Comparison of ENCODE assay signal across 22 cellular contexts in the genomic region with DNA sequence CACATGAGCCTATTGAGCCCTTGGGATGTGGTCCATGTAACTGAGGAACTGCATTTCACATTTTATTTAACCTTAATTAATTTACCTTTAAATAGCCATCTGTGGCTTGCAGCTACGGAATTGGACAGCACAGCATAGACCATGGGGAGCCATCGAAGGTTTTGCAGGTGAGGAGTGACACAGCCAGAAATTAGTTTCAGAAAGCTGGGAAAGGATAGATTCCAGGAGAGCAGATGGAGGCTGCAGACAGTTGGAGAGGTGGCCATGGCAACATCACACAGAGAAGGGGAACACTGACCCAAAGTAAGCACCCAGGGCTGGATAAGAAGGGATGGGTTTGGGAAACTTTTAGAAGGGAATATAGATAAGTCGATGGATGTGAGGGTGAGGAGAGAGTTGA.
DNase-seq lines count a peak whose midpoint lies in the region; ATAC-seq lines count a peak whose summit lies in the region.
"Had no signal": no experiment of that assay in that cellular context is flagged by ENCODE, and none has a peak within 500 bp of the region (broad histone marks: within the 10 kb centered on the region; RNA-seq: fewer than 3 reads in every experiment).

No MANE protein-coding gene starts in this region.

- intact Hi-C loops in cardiac septum (cut with DNase I) (no loop called here), right cardiac atrium (cut with DNase I) (no loop called here)

- no peaks in the 10 kb centered on the region for H3K4me1 ChIP-seq in right cardiac atrium (ENCODE audit: control insufficient read depth, insufficient read depth, low read length)
- H3K4me1 ChIP-seq: A549; BE2C; BLaER1 treated with 17β-estradiol and CSF1 and Interleukin-3, amounts not matched to agents 10 nM and 100 nM; HAP-1 had no signal

- H3K4me1 Mint-ChIP-seq in T-cell = no peaks in the 10 kb centered on the region
- H3K4me1 Mint-ChIP-seq: CD4-positive, alpha-beta memory T cell had no signal

- no peaks in the 10 kb centered on the region for H3K9me3 ChIP-seq in right cardiac atrium (ENCODE audit: control insufficient read depth, low read length)
- H3K9me3 ChIP-seq: BE2C, HAP-1 had no signal

- 86% methylated on average over 3 of the region's 3 CpGs for WGBS in right cardiac atrium

- peak; percentile 35 for DNase-seq in cardiac septum (ENCODE audit: low spot score)
- no peak for DNase-seq in right cardiac atrium
- peak; percentile 55 for DNase-seq in cerebellum (ENCODE audit: low spot score)
- peak; percentile 11 for DNase-seq in mesenteric fat pad (ENCODE audit: low spot score)
- no peak for DNase-seq in activated T-cell treated with anti-CD3 and anti-CD28 coated beads, Interleukin-2, amount 50 U/mL, for 48 hours
- DNase-seq in T-cell = no peak
- DNase-seq: 8988T; ACHN; AML-193; BE2C; Calu3; CD4-positive, alpha-beta memory T cell; COR-L47; DMS79; EL; GF-D8; GOT3; HFFc6 had no signal

- H3K4me3 Mint-ChIP-seq in T-cell = no peak overlapping the region
- H3K4me3 Mint-ChIP-seq: CD4-positive, alpha-beta memory T cell; HFFc6 had no signal

- H3K27me3 Mint-ChIP-seq in T-cell = peaks cover 16 to 20% of the 10 kb centered on the region in 2 donors

- H3K27ac ChIP-seq in right cardiac atrium (ENCODE audit: low read length) = no peak overlapping the region
- H3K27ac ChIP-seq: A549; BLaER1 treated with 17β-estradiol and CSF1 and Interleukin-3, amounts not matched to agents 10 nM and 100 nM had no signal

- H3K27me3 ChIP-seq in right cardiac atrium (ENCODE audit: control insufficient read depth, insufficient read depth) = no peaks in the 10 kb centered on the region
- H3K27me3 ChIP-seq: BE2C; BLaER1 treated with 17β-estradiol and CSF1 and Interleukin-3, amounts not matched to agents 10 nM and 100 nM had no signal

- no peak overlapping the region for H3K27ac Mint-ChIP-seq in T-cell
- H3K27ac Mint-ChIP-seq: CD4-positive, alpha-beta memory T cell; HFFc6 had no signal

- H3K36me3 Mint-ChIP-seq in T-cell = no peaks in the 10 kb centered on the region
- H3K36me3 Mint-ChIP-seq: CD4-positive, alpha-beta memory T cell had no signal

- H3K4me3 ChIP-seq in right cardiac atrium (ENCODE audit: low read length) = no peak overlapping the region
- H3K4me3 ChIP-seq: A549; BLaER1 treated with 17β-estradiol and CSF1 and Interleukin-3, amounts not matched to agents 10 nM and 100 nM; HAP-1 had no signal

- no peak for ATAC-seq in right cardiac atrium
- ATAC-seq in GM18873 (IDR thresholded peaks at IDR 0.05; ENCODE audit: low FRiP score, unreplicated experiment) = no peak
- no peak for ATAC-seq in T-cell (replicated peaks in 1 of 4)
- ATAC-seq: A549 had no signal

- peaks cover 0 to 4% (median 0%) of the 10 kb centered on the region in 3 donors for H3K9me3 Mint-ChIP-seq in T-cell
- H3K9me3 Mint-ChIP-seq: HFFc6 had no signal

- POLR2A ChIA-PET in T-cell (lab: Charles Lee) = no interaction called here

- CTCF ChIA-PET in T-cell (lab: Charles Lee) = interaction anchor here in 1 of 2 donors (0.5 kb wide), 1 partner anchor 1122 kb away, joined by 3 read pairs; no protein-coding TSS in a partner anchor

Comparison
In these comparisons a context has a peak if more than half of its experiments do, and no peak if none do; other contexts are left out.
1. DNase-seq: peak in cardiac septum (single experiment), cerebellum (single experiment) and mesenteric fat pad (single experiment); none in right cardiac atrium (0 of 3), activated T-cell treated with anti-CD3 and anti-CD28 coated beads, Interleukin-2, amount 50 U/mL, for 48 hours (0 of 2) and T-cell (0 of 34).